In genomic region chr15:64099379-64099778, GRCh38 we compare ENCODE assay signal across 26 cellular contexts. TPM values are rescaled to one million over a fixed set of nuclear protein-coding genes. Genes with fewer than 3 reads are reported as not detected.
DNase-seq lines count a peak whose midpoint lies in the region; ATAC-seq, FAIRE-seq and TF ChIP-seq lines count a peak whose summit lies in the region.
"Had no signal": no experiment of that assay in that cellular context is flagged by ENCODE, and none has a peak within 500 bp of the region (broad histone marks: within the 10 kb centered on the region; RNA-seq: fewer than 3 reads in every experiment).

No MANE protein-coding gene starts in this region.

- no peaks in the 10 kb centered on the region for H3K9me3 ChIP-seq in HepG2 (ENCODE audit: low read length)
- no peaks in the 10 kb centered on the region for H3K9me3 ChIP-seq in right lobe of liver
- H3K9me3 ChIP-seq in parathyroid adenoma (ENCODE audit: control insufficient read depth, low read length): no peaks in the 10 kb centered on the region
- H3K9me3 ChIP-seq in ascending aorta: no peaks in the 10 kb centered on the region
- H3K9me3 ChIP-seq: prostate gland had no signal

- ATAC-seq in HepG2: no peak
- ATAC-seq in right lobe of liver: no peak
- ATAC-seq in foreskin keratinocyte: no peak
- ATAC-seq in HG03439 (IDR thresholded peaks at IDR 0.05; ENCODE audit: unreplicated experiment): no peak
- ATAC-seq: esophagus mucosa, HCT116 had no signal

- no TSS peak for BruUV-seq in HepG2 (replicated peaks; lab: Mats Ljungman, UMichigan)

- CTCF ChIA-PET in HepG2 (lab: Yijun Ruan, JAX; ENCODE audit: low intra/inter-chr PET ratio, low total read pairs): no interaction called here

- in situ Hi-C loops in HepG2 (cut with HindIII; ENCODE audit: extremely low pct_ligation_motif_present, low pct_unique_long_range_greater_than_20kb): loop anchor here (5.0 kb wide), 1 partner anchor 53 kb away; the partner anchor contains the start of gene SNX22

- H3K36me3 ChIP-seq in HepG2 (replicated peaks in 1 of 2; ENCODE audit: control insufficient read depth in 1 of 2, insufficient read depth in 2 of 2, low read length in 2 of 2): no peaks in the 10 kb centered on the region; a peak in 2 of 5 replicates
- no peaks in the 10 kb centered on the region for H3K36me3 ChIP-seq in right lobe of liver
- H3K36me3 ChIP-seq in parathyroid adenoma (ENCODE audit: control insufficient read depth, insufficient read depth, low read length): no peaks in the 10 kb centered on the region
- no peaks in the 10 kb centered on the region for H3K36me3 ChIP-seq in ascending aorta
- H3K36me3 ChIP-seq: neural progenitor cell, prostate gland had no signal

- peaks cover 56% of the 10 kb centered on the region for H3K4me1 ChIP-seq in HepG2 (ENCODE audit: insufficient read depth, low read length)
- H3K4me1 ChIP-seq in right lobe of liver: peaks cover 0 to 70% (median 15%) of the 10 kb centered on the region in 4 donors
- H3K4me1 ChIP-seq in parathyroid adenoma: peaks cover 10% of the 10 kb centered on the region
- H3K4me1 ChIP-seq in foreskin keratinocyte: peaks cover 14% of the 10 kb centered on the region
- peaks cover 12 to 29% of the 10 kb centered on the region in 2 donors for H3K4me1 ChIP-seq in ascending aorta

- TF ChIP-seq CTCF in HepG2 (CRISPR knock-in tag; IDR thresholded peaks at IDR 0.05) (no peak), right lobe of liver (IDR thresholded peaks at IDR 0.05) (no peak), parathyroid adenoma (IDR thresholded peaks at IDR 0.05) (no peak), foreskin keratinocyte (conservative IDR thresholded peaks at IDR 0.05) (no peak), ascending aorta (IDR thresholded peaks at IDR 0.05) (no peak)

- H3K9ac ChIP-seq in HepG2 (ENCODE audit: insufficient read depth, low read depth, low read length) (no peak overlapping the region), parathyroid adenoma (no peak overlapping the region)
- H3K9ac ChIP-seq: neural progenitor cell had no signal

- H3K79me2 ChIP-seq in HepG2 (ENCODE audit: insufficient read depth, low read length): peaks cover 88% of the 10 kb centered on the region
- H3K79me2 ChIP-seq in parathyroid adenoma: peaks cover 19% of the 10 kb centered on the region

- H3K27me3 ChIP-seq in HepG2 (ENCODE audit: control insufficient read depth in 1 of 2, insufficient read depth in 2 of 2, low read length in 2 of 2) (no peaks in the 10 kb centered on the region; a peak in 1 of 5 replicates), right lobe of liver (no peaks in the 10 kb centered on the region), parathyroid adenoma (ENCODE audit: control insufficient read depth, insufficient read depth, low read length) (no peaks in the 10 kb centered on the region), foreskin keratinocyte (no peaks in the 10 kb centered on the region), ascending aorta (no peaks in the 10 kb centered on the region)
- H3K27me3 ChIP-seq: neural progenitor cell had no signal

- POLR2A ChIA-PET in HepG2 (lab: Yijun Ruan, JAX): interaction anchor here (1.3 to 1.7 kb wide), 2 partner anchors 28 to 64 kb away, joined by 3 to 4 read pairs; partner anchors contain the start of gene PPIB

- intact Hi-C loops in HepG2 (cut with micrococcal nuclease; ENCODE audit: unreplicated experiment): no loop called here
- intact Hi-C loops in right lobe of liver (cut with DNase I): loop anchor here (10.0 kb wide), 1 partner anchor 55 kb away; the partner anchor contains the start of gene SNX22 (in 2 of the 2)
- intact Hi-C loops in ascending aorta (cut with DNase I): loop anchor here (10.0 kb wide), 2 partner anchors 285 to 505 kb away; partner anchors contain the start of genes FBXL22, PCLAF and TRIP4

- H3K27ac ChIP-seq in HepG2 (ENCODE audit: extremely low read length, insufficient read depth, low read length): no peak overlapping the region
- H3K27ac ChIP-seq in right lobe of liver: no peak overlapping the region
- H3K27ac ChIP-seq in parathyroid adenoma: peak overlapping the region; percentile 7
- H3K27ac ChIP-seq in foreskin keratinocyte: no peak overlapping the region
- no peak overlapping the region for H3K27ac ChIP-seq in ascending aorta
- H3K27ac ChIP-seq: HL-60, neural progenitor cell, prostate gland had no signal

- TF ChIP-seq POLR2A in HepG2 (IDR thresholded peaks at IDR 0.05; ENCODE audit: insufficient read depth in 1 of 2, low read depth in 2 of 2, low read length in 2 of 2) (no peak), right lobe of liver (IDR thresholded peaks at IDR 0.05) (no peak)

- TF ChIP-seq RAD21 in HepG2 (CRISPR knock-in tag; IDR thresholded peaks at IDR 0.05): no peak

- H4K20me1 ChIP-seq in HepG2 (ENCODE audit: insufficient read depth, low read length): peaks cover 14% of the 10 kb centered on the region

- TF ChIP-seq EP300 in HepG2 (IDR thresholded peaks at IDR 0.05; ENCODE audit: low read depth in 2 of 2, low read length in 2 of 2) (no peak), HepG2 (CRISPR knock-in tag; IDR thresholded peaks at IDR 0.05; ENCODE audit: borderline replicate concordance) (no peak)

- WGBS in HepG2 (ENCODE audit: low lambda C conversion rate): 93% methylated on average over 2 of the region's 2 CpGs
- WGBS in right lobe of liver (ENCODE audit: insufficient coverage, low coverage, low lambda C conversion rate, missing lambda C conversion rate): 27% methylated on average over 1 of the region's 2 CpGs

- H3K4me3 ChIP-seq in HepG2 (replicated peaks in 1 of 3; ENCODE audit: insufficient read depth in 1 of 3, low read depth in 2 of 3, low read length in 3 of 3): no peak overlapping the region
- H3K4me3 ChIP-seq in right lobe of liver: no peak overlapping the region
- no peak overlapping the region for H3K4me3 ChIP-seq in parathyroid adenoma (ENCODE audit: low read depth, low read length)
- no peak overlapping the region for H3K4me3 ChIP-seq in ascending aorta
- H3K4me3 ChIP-seq: lung, neural progenitor cell, prostate gland had no signal

- no peak overlapping the region for H2AFZ ChIP-seq in HepG2 (ENCODE audit: low read length)
- no peak overlapping the region for H2AFZ ChIP-seq in parathyroid adenoma
- H2AFZ ChIP-seq: neural progenitor cell had no signal

- no peak for FAIRE-seq in HepG2 (lab: Jason Lieb, UNC)
- FAIRE-seq: GM19239, urothelium cell line had no signal

- no peak for DNase-seq in HepG2 (ENCODE audit: low spot score)
- DNase-seq in right lobe of liver: no peak
- DNase-seq in amniotic epithelial cell (ENCODE audit: low read depth): peak; percentile 29
- no peak for DNase-seq in foreskin keratinocyte
- no peak for DNase-seq in ascending aorta (ENCODE audit: low spot score in 2 of 2)
- DNase-seq: activated CD4-positive, alpha-beta memory T cell treated with anti-CD3 and anti-CD28 coated beads, Interleukin-2, amount 10 ng/mL, durations not matched to agents 7 days and 5 days; activated effector memory CD4-positive, alpha-beta T cell treated with anti-CD3 and anti-CD28 coated beads, Interleukin-2, amount 50 U/mL, for 16 hours; activated naive CD8-positive, alpha-beta T cell treated with anti-CD3 and anti-CD28 coated beads, Interleukin-2, amount 10 ng/mL, durations not matched to agents 7 days and 5 days; effector memory CD4-positive, alpha-beta T cell; islet precursor cell; NCI-H1105; NCI-H2029; NCI-H2227 treated with DMSO at 0.1 percent for 48 hours; OCI-M1; substantia nigra; SW 1271 had no signal

- peak overlapping the region; percentile 18; the same call in 1 of the 2 replicates for H3K4me2 ChIP-seq in HepG2 (ENCODE audit: low read depth, low read length)
- no peak overlapping the region for H3K4me2 ChIP-seq in parathyroid adenoma (ENCODE audit: low read length)
- H3K4me2 ChIP-seq: neural progenitor cell had no signal

RNA-seq across cellular contexts. Expression of gene SNX1, which starts 3.6 kb away (rescaled TPM):
- total RNA-seq in HepG2 (2016; rRNA removed; fragmentation: Illumina TruSeq; extraction: Trizol) (29.3 and 58.2 TPM in 2 replicates), right lobe of liver (10 to 100 TPM; 40.7 to 71.1 (median 59.8) TPM), foreskin keratinocyte (63.6 and 70.7 TPM in 2 replicates), ascending aorta (33.8 TPM)
- 12.4 and 14.5 TPM in 2 replicates for total RNA-seq in HepG2 (2016; cell fraction: cytosol; rRNA removed; fragmentation: Illumina TruSeq; extraction: Trizol; ENCODE audit: low read depth)
- total RNA-seq in HepG2 (2016; cell fraction: insoluble cytoplasmic fraction; rRNA removed; fragmentation: Illumina TruSeq; extraction: Trizol): 28.7 and 54.5 TPM in 2 replicates
- 20.0 and 22.0 TPM in 2 replicates for total RNA-seq in HepG2 (2016; cell fraction: membrane; rRNA removed; fragmentation: Illumina TruSeq; extraction: Trizol)
- 37.1 and 41.6 TPM in 2 replicates for total RNA-seq in HepG2 (2016; cell fraction: nucleus; rRNA removed; fragmentation: Illumina TruSeq; extraction: Trizol)
- polyA plus RNA-seq in HepG2 (2011; rRNA removed) (60.1 and 63.5 TPM in 2 replicates), foreskin keratinocyte (63.4 and 75.3 TPM in 2 replicates)
- 48.1 and 49.3 TPM in 2 replicates for polyA plus RNA-seq in HepG2 (2011; cell fraction: cytosol; rRNA removed)
- polyA plus RNA-seq in HepG2 (2011; cell fraction: nucleus; rRNA removed): 116 and 118 TPM in 2 replicates
- polyA plus RNA-seq in HepG2 (2012): 46.7 and 52.1 TPM in 2 replicates
- 14.2 and 16.4 TPM in 2 replicates for polyA plus RNA-seq in HepG2 (2016; cell fraction: cytosol; fragmentation: Illumina TruSeq; extraction: Trizol; ENCODE audit: low read depth)
- polyA plus RNA-seq in HepG2 (2016; cell fraction: insoluble cytoplasmic fraction; fragmentation: Illumina TruSeq; extraction: Trizol; ENCODE audit: low read depth): 117 and 119 TPM in 2 replicates
- polyA plus RNA-seq in HepG2 (2016; cell fraction: membrane; fragmentation: Illumina TruSeq; extraction: Trizol; ENCODE audit: low read depth): 22.7 and 27.4 TPM in 2 replicates
- 118 and 124 TPM in 2 replicates for polyA plus RNA-seq in HepG2 (2016; cell fraction: nucleus; fragmentation: Illumina TruSeq; extraction: Trizol; ENCODE audit: insufficient read depth, low read depth)
- polyA minus RNA-seq in HepG2 (2011; rRNA and poly(A)+ RNA removed; ENCODE audit: low replicate concordance): 89.7 and 117 TPM in 2 replicates
- polyA minus RNA-seq in HepG2 (2011; cell fraction: cytosol; rRNA and poly(A)+ RNA removed): 36.7 and 43.3 TPM in 2 replicates
- polyA minus RNA-seq in HepG2 (2011; cell fraction: nucleus; rRNA and poly(A)+ RNA removed): 56.4 and 70.6 TPM in 2 replicates

RNA-seq across cellular contexts. Expression of gene CIAO2A, which starts 5.7 kb away (rescaled TPM):
- total RNA-seq in HepG2 (2016; rRNA removed; fragmentation: Illumina TruSeq; extraction: Trizol) (100 and 114 TPM in 2 replicates), right lobe of liver (100 to 1,000 TPM in 4 of 6 experiments, 10 to 100 TPM in 2; 84.2 to 186 (median 126) TPM), foreskin keratinocyte (82.9 and 88.4 TPM in 2 replicates), ascending aorta (2.4 TPM)
- 117 and 120 TPM in 2 replicates for total RNA-seq in HepG2 (2016; cell fraction: cytosol; rRNA removed; fragmentation: Illumina TruSeq; extraction: Trizol; ENCODE audit: low read depth)
- 104 and 128 TPM in 2 replicates for total RNA-seq in HepG2 (2016; cell fraction: insoluble cytoplasmic fraction; rRNA removed; fragmentation: Illumina TruSeq; extraction: Trizol)
- total RNA-seq in HepG2 (2016; cell fraction: membrane; rRNA removed; fragmentation: Illumina TruSeq; extraction: Trizol): 188 and 189 TPM in 2 replicates
- total RNA-seq in HepG2 (2016; cell fraction: nucleus; rRNA removed; fragmentation: Illumina TruSeq; extraction: Trizol): 45.9 and 47.2 TPM in 2 replicates
- polyA plus RNA-seq in HepG2 (2011; rRNA removed) (60.7 and 83.0 TPM in 2 replicates), foreskin keratinocyte (79.5 and 89.0 TPM in 2 replicates)
- 47.8 and 57.9 TPM in 2 replicates for polyA plus RNA-seq in HepG2 (2011; cell fraction: cytosol; rRNA removed)
- 10.1 and 17.2 TPM in 2 replicates for polyA plus RNA-seq in HepG2 (2011; cell fraction: nucleus; rRNA removed)
- 66.7 and 86.2 TPM in 2 replicates for polyA plus RNA-seq in HepG2 (2012)
- polyA plus RNA-seq in HepG2 (2016; cell fraction: cytosol; fragmentation: Illumina TruSeq; extraction: Trizol; ENCODE audit: low read depth): 136 and 156 TPM in 2 replicates
- polyA plus RNA-seq in HepG2 (2016; cell fraction: insoluble cytoplasmic fraction; fragmentation: Illumina TruSeq; extraction: Trizol; ENCODE audit: low read depth): 144 and 157 TPM in 2 replicates
- polyA plus RNA-seq in HepG2 (2016; cell fraction: membrane; fragmentation: Illumina TruSeq; extraction: Trizol; ENCODE audit: low read depth): 185 and 196 TPM in 2 replicates
- polyA plus RNA-seq in HepG2 (2016; cell fraction: nucleus; fragmentation: Illumina TruSeq; extraction: Trizol; ENCODE audit: insufficient read depth, low read depth): 78.4 and 88.1 TPM in 2 replicates
- 5.8 and 12.6 TPM in 2 replicates for polyA minus RNA-seq in HepG2 (2011; rRNA and poly(A)+ RNA removed; ENCODE audit: low replicate concordance)
- polyA minus RNA-seq in HepG2 (2011; cell fraction: cytosol; rRNA and poly(A)+ RNA removed): 13.1 and 13.5 TPM in 2 replicates
- 11.3 and 13.7 TPM in 2 replicates for polyA minus RNA-seq in HepG2 (2011; cell fraction: nucleus; rRNA and poly(A)+ RNA removed)

RNA-seq across cellular contexts. Expression of gene SNX22, which starts 52.2 kb away (rescaled TPM):
- 3.1 and 5.5 TPM in 2 replicates for total RNA-seq in HepG2 (2016; rRNA removed; fragmentation: Illumina TruSeq; extraction: Trizol)
- total RNA-seq in HepG2 (2016; cell fraction: cytosol; rRNA removed; fragmentation: Illumina TruSeq; extraction: Trizol; ENCODE audit: low read depth): 1.2 TPM in 2 replicates
- total RNA-seq in HepG2 (2016; cell fraction: insoluble cytoplasmic fraction; rRNA removed; fragmentation: Illumina TruSeq; extraction: Trizol): 3.8 and 4.8 TPM in 2 replicates
- 1.7 and 2.0 TPM in 2 replicates for total RNA-seq in HepG2 (2016; cell fraction: membrane; rRNA removed; fragmentation: Illumina TruSeq; extraction: Trizol)
- total RNA-seq in HepG2 (2016; cell fraction: nucleus; rRNA removed; fragmentation: Illumina TruSeq; extraction: Trizol): 5.3 and 5.7 TPM in 2 replicates
- polyA plus RNA-seq in HepG2 (2011; rRNA removed): 2.3 and 2.4 TPM in 2 replicates
- polyA plus RNA-seq in HepG2 (2011; cell fraction: cytosol; rRNA removed): 1.00 and 1.3 TPM in 2 replicates
- polyA plus RNA-seq in HepG2 (2011; cell fraction: nucleus; rRNA removed): 10.3 and 12.4 TPM in 2 replicates
- polyA plus RNA-seq in HepG2 (2012): 2.3 and 2.6 TPM in 2 replicates
- polyA plus RNA-seq in HepG2 (2016; cell fraction: cytosol; fragmentation: Illumina TruSeq; extraction: Trizol; ENCODE audit: low read depth): 1.4 TPM in 2 replicates
- 3.3 and 4.2 TPM in 2 replicates for polyA plus RNA-seq in HepG2 (2016; cell fraction: insoluble cytoplasmic fraction; fragmentation: Illumina TruSeq; extraction: Trizol; ENCODE audit: low read depth)
- 1.9 and 2.2 TPM in 2 replicates for polyA plus RNA-seq in HepG2 (2016; cell fraction: membrane; fragmentation: Illumina TruSeq; extraction: Trizol; ENCODE audit: low read depth)
- polyA plus RNA-seq in HepG2 (2016; cell fraction: nucleus; fragmentation: Illumina TruSeq; extraction: Trizol; ENCODE audit: insufficient read depth, low read depth): 11.9 and 12.0 TPM in 2 replicates
- polyA minus RNA-seq in HepG2 (2011; rRNA and poly(A)+ RNA removed; ENCODE audit: low replicate concordance): 0.68 and 5.4 TPM in 2 replicates
- polyA minus RNA-seq in HepG2 (2011; cell fraction: cytosol; rRNA and poly(A)+ RNA removed): 0.40 and 1.1 TPM in 2 replicates
- polyA minus RNA-seq in HepG2 (2011; cell fraction: nucleus; rRNA and poly(A)+ RNA removed): 7.0 TPM in 2 replicates
- 1 to 10 TPM in 5 of 6 experiments, under 1 TPM in 1; 0.43 to 4.2 (median 1.6) TPM for total RNA-seq in right lobe of liver
- total RNA-seq in foreskin keratinocyte: 0.07 and 0.14 TPM in 2 replicates
- polyA plus RNA-seq in foreskin keratinocyte: 0.29 and 0.33 TPM in 2 replicates
- total RNA-seq in ascending aorta: 0.53 TPM

RNA-seq across cellular contexts. Expression of gene DAPK2, which starts 53.1 kb away (rescaled TPM):
- total RNA-seq in HepG2 (2016; rRNA removed; fragmentation: Illumina TruSeq; extraction: Trizol) (0.14 and 0.33 TPM in 2 replicates), right lobe of liver (10 to 100 TPM in 1 of 6 experiments, 1 to 10 TPM in 5; 1.5 to 11.5 (median 4.7) TPM), foreskin keratinocyte (2.2 and 2.5 TPM in 2 replicates), ascending aorta (2.4 TPM)
- not detected in 2 replicates for total RNA-seq in HepG2 (2016; cell fraction: cytosol; rRNA removed; fragmentation: Illumina TruSeq; extraction: Trizol; ENCODE audit: low read depth)
- total RNA-seq in HepG2 (2016; cell fraction: insoluble cytoplasmic fraction; rRNA removed; fragmentation: Illumina TruSeq; extraction: Trizol): 0.09 TPM in 1 of 2 replicates, not detected in the other
- not detected in 2 replicates for total RNA-seq in HepG2 (2016; cell fraction: membrane; rRNA removed; fragmentation: Illumina TruSeq; extraction: Trizol)
- total RNA-seq in HepG2 (2016; cell fraction: nucleus; rRNA removed; fragmentation: Illumina TruSeq; extraction: Trizol): not detected in 2 replicates
- polyA plus RNA-seq in HepG2 (2011; rRNA removed) (0.63 and 1.3 TPM in 2 replicates), foreskin keratinocyte (1.5 and 2.5 TPM in 2 replicates)
- polyA plus RNA-seq in HepG2 (2011; cell fraction: cytosol; rRNA removed): 0.43 and 1.0 TPM in 2 replicates
- 1.5 and 4.0 TPM in 2 replicates for polyA plus RNA-seq in HepG2 (2011; cell fraction: nucleus; rRNA removed)
- polyA plus RNA-seq in HepG2 (2012): 1.0 and 1.1 TPM in 2 replicates
- not detected in 2 replicates for polyA plus RNA-seq in HepG2 (2016; cell fraction: cytosol; fragmentation: Illumina TruSeq; extraction: Trizol; ENCODE audit: low read depth)
- polyA plus RNA-seq in HepG2 (2016; cell fraction: insoluble cytoplasmic fraction; fragmentation: Illumina TruSeq; extraction: Trizol; ENCODE audit: low read depth): 0.14 TPM in 1 of 2 replicates, not detected in the other
- not detected in 2 replicates for polyA plus RNA-seq in HepG2 (2016; cell fraction: membrane; fragmentation: Illumina TruSeq; extraction: Trizol; ENCODE audit: low read depth)
- 0.13 and 0.64 TPM in 2 replicates for polyA plus RNA-seq in HepG2 (2016; cell fraction: nucleus; fragmentation: Illumina TruSeq; extraction: Trizol; ENCODE audit: insufficient read depth, low read depth)
- polyA minus RNA-seq in HepG2 (2011; rRNA and poly(A)+ RNA removed; ENCODE audit: low replicate concordance): 0.74 and 9.0 TPM in 2 replicates
- 0.69 and 0.97 TPM in 2 replicates for polyA minus RNA-seq in HepG2 (2011; cell fraction: cytosol; rRNA and poly(A)+ RNA removed)
- 1.5 and 2.6 TPM in 2 replicates for polyA minus RNA-seq in HepG2 (2011; cell fraction: nucleus; rRNA and poly(A)+ RNA removed)

Comparison
In these comparisons a context has a peak if more than half of its experiments do, and no peak if none do; other contexts are left out.
1. RNA of gene CIAO2A, which starts 5.7 kb away (total RNA-seq): 84.2 to 186 TPM in right lobe of liver, 45.9 to 189 TPM in HepG2 and 82.9 to 88.4 TPM in foreskin keratinocyte; 2.4 TPM in ascending aorta (single experiment); every median in the first group is over 10 times any median in the second.